In the genomic region with DNA sequence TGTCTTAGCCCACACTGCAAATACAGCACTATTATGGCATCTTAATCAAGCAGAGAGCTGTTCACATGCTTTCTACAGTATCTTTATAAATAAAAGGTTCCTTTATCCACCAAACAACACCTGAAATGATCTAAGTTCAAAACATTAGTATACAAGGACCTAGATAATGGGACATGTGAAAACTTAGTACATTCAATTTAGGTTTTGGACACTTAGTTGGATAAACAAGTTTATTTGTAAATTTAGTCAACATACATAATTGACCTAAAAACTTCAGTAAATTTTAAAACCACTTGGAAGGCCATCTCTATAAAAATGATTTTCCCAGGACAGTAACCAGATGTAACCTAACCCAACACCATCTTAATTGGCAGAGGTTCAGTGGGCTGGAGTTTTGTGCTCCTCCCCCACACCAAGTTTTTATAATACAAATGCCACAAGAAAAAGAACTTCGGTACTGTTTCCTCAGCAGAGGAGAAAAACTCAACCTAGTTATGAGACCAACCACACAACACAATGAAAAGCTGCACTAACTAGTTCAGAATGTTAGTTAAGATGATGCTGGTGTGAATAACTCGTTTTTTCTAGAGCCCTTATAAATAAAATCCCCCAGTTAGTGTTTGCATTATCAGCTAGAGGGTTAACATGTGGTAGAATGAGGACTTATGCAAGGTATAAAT, we compare ENCODE assay signal across 8 cellular contexts. TPM values are rescaled to one million over a fixed set of nuclear protein-coding genes. Genes with fewer than 3 reads are reported as not detected.
DNase-seq lines count a peak whose midpoint lies in the region; ATAC-seq and TF ChIP-seq lines count a peak whose summit lies in the region.

No MANE protein-coding gene starts in this region.

- H3K9ac ChIP-seq in subcutaneous abdominal adipose tissue (ENCODE audit: low read length in 5 of 5), result peak overlapping the region; percentile 62 to 98 (median 96)

- POLR2A ChIA-PET in activated CD4-positive, alpha-beta T cell treated with anti-CD3 and anti-CD28 coated beads for 36 hours (lab: Charles Lee), result interaction anchor here (0.6 to 5.8 kb wide), 12 partner anchors 8 to 323 kb away, joined by 3 to 79 read pairs (median 4); a partner anchor contains a TSS
- POLR2A ChIA-PET in activated naive CD8-positive, alpha-beta T cell treated with anti-CD3 and anti-CD28 coated beads, Interleukin-2, amount 10 ng/mL, durations not matched to agents 7 days and 5 days (lab: Charles Lee), result interaction anchor here (0.5 to 7.8 kb wide), 16 partner anchors 8 to 194 kb away, joined by 3 to 129 read pairs (median 9); a partner anchor contains a TSS

- peaks cover 29% of the 10 kb centered on the region for H3K4me1 Mint-ChIP-seq in activated CD4-positive, alpha-beta T cell treated with anti-CD3 and anti-CD28 coated beads for 36 hours
- H3K4me1 Mint-ChIP-seq in activated naive CD8-positive, alpha-beta T cell treated with anti-CD3 and anti-CD28 coated beads, Interleukin-2, amount 10 ng/mL, durations not matched to agents 7 days and 5 days, result peaks cover 31% of the 10 kb centered on the region

- peak overlapping the region; percentile 96 for H3K27ac ChIP-seq in subcutaneous abdominal adipose tissue (ENCODE audit: low read depth, low read length)

- peaks cover 4 to 31% (median 24%) of the 10 kb centered on the region in 5 donors for H3K4me1 ChIP-seq in subcutaneous abdominal adipose tissue (ENCODE audit: control insufficient read depth in 5 of 5, insufficient read depth in 5 of 5, low read length in 5 of 5)

- H3K27me3 ChIP-seq in kidney epithelial cell (ENCODE audit: control insufficient read depth, insufficient read depth, low read length), result no peaks in the 10 kb centered on the region
- H3K27me3 ChIP-seq in subcutaneous abdominal adipose tissue (ENCODE audit: control insufficient read depth in 5 of 5, insufficient read depth in 4 of 5, low read length in 5 of 5), result no peaks in the 10 kb centered on the region

- CTCF ChIA-PET in activated CD4-positive, alpha-beta T cell treated with anti-CD3 and anti-CD28 coated beads for 36 hours (lab: Charles Lee), result interaction anchor here (0.8 to 3.3 kb wide), 6 partner anchors 12 to 145 kb away, joined by 3 to 14 read pairs (median 4); a partner anchor contains a TSS

- DNase-seq in activated CD4-positive, alpha-beta T cell treated with anti-CD3 and anti-CD28 coated beads for 36 hours, result no peak
- DNase-seq in activated CD4-positive, alpha-beta T cell treated with anti-CD3 and anti-CD28 coated beads, Interleukin-2, amount 50 U/mL, for 4 hours, result no peak
- no peak for DNase-seq in activated naive CD8-positive, alpha-beta T cell treated with anti-CD3 and anti-CD28 coated beads, Interleukin-2, amount 10 ng/mL, durations not matched to agents 7 days and 5 days
- DNase-seq in kidney epithelial cell (ENCODE audit: low read depth) (no peak), NCI-H128 (lab: John Stamatoyannopoulos, UW; ENCODE audit: unreplicated experiment) (no peak), OCI-M2 (lab: John Stamatoyannopoulos, UW; ENCODE audit: unreplicated experiment) (no peak)

- peaks cover 1% of the 10 kb centered on the region for H3K27me3 Mint-ChIP-seq in activated CD4-positive, alpha-beta T cell treated with anti-CD3 and anti-CD28 coated beads for 36 hours
- no peaks in the 10 kb centered on the region for H3K27me3 Mint-ChIP-seq in activated naive CD8-positive, alpha-beta T cell treated with anti-CD3 and anti-CD28 coated beads, Interleukin-2, amount 10 ng/mL, durations not matched to agents 7 days and 5 days

- H3K36me3 ChIP-seq in kidney epithelial cell (ENCODE audit: control insufficient read depth, insufficient read depth, low read length) (peaks cover 4% of the 10 kb centered on the region), subcutaneous abdominal adipose tissue (ENCODE audit: control insufficient read depth in 5 of 5, insufficient read depth in 5 of 5, low read length in 5 of 5) (peaks cover 13 to 49% (median 41%) of the 10 kb centered on the region in 5 donors)

- intact Hi-C loops in activated CD4-positive, alpha-beta T cell treated with anti-CD3 and anti-CD28 coated beads for 36 hours (cut with DNase I, micrococcal nuclease), result loop anchor here (5.0 kb wide), 3 partner anchors 65 to 490 kb away; a partner anchor contains a TSS

- no peak for TF ChIP-seq CTCF in kidney epithelial cell (IDR thresholded peaks at IDR 0.05; ENCODE audit: insufficient read depth, low read length, poor library complexity, severe bottlenecking)

- peaks cover 45% of the 10 kb centered on the region for H3K36me3 Mint-ChIP-seq in activated CD4-positive, alpha-beta T cell treated with anti-CD3 and anti-CD28 coated beads for 36 hours (ENCODE audit: low read depth)
- peaks cover 35% of the 10 kb centered on the region for H3K36me3 Mint-ChIP-seq in activated naive CD8-positive, alpha-beta T cell treated with anti-CD3 and anti-CD28 coated beads, Interleukin-2, amount 10 ng/mL, durations not matched to agents 7 days and 5 days

- no peak for ATAC-seq in activated CD4-positive, alpha-beta T cell treated with anti-CD3 and anti-CD28 coated beads for 36 hours
- no peak for ATAC-seq in activated naive CD8-positive, alpha-beta T cell treated with anti-CD3 and anti-CD28 coated beads, Interleukin-2, amount 10 ng/mL, durations not matched to agents 7 days and 5 days (ENCODE audit: low read depth)
- no peak for ATAC-seq in GM19023 (IDR thresholded peaks at IDR 0.05; ENCODE audit: unreplicated experiment)

- H3K27ac Mint-ChIP-seq in activated CD4-positive, alpha-beta T cell treated with anti-CD3 and anti-CD28 coated beads for 36 hours, result peak overlapping the region; percentile 83
- H3K27ac Mint-ChIP-seq in activated naive CD8-positive, alpha-beta T cell treated with anti-CD3 and anti-CD28 coated beads, Interleukin-2, amount 10 ng/mL, durations not matched to agents 7 days and 5 days, result peak overlapping the region; percentile 65

- H3K4me3 ChIP-seq in kidney epithelial cell (ENCODE audit: low read depth, low read length) (peak overlapping the region; percentile 91), subcutaneous abdominal adipose tissue (ENCODE audit: low read depth in 1 of 5, low read length in 5 of 5) (peak overlapping the region; percentile 85 to 99 (median 97))

- no peaks in the 10 kb centered on the region for H3K9me3 Mint-ChIP-seq in activated CD4-positive, alpha-beta T cell treated with anti-CD3 and anti-CD28 coated beads for 36 hours (ENCODE audit: low read depth)
- H3K9me3 Mint-ChIP-seq in activated naive CD8-positive, alpha-beta T cell treated with anti-CD3 and anti-CD28 coated beads, Interleukin-2, amount 10 ng/mL, durations not matched to agents 7 days and 5 days, result no peaks in the 10 kb centered on the region

- H3K9me3 ChIP-seq in subcutaneous abdominal adipose tissue (ENCODE audit: control insufficient read depth in 5 of 5, low read length in 5 of 5), result no peaks in the 10 kb centered on the region

- H3K4me3 Mint-ChIP-seq in activated CD4-positive, alpha-beta T cell treated with anti-CD3 and anti-CD28 coated beads for 36 hours, result peak overlapping the region; percentile 98
- peak overlapping the region; percentile 99 for H3K4me3 Mint-ChIP-seq in activated naive CD8-positive, alpha-beta T cell treated with anti-CD3 and anti-CD28 coated beads, Interleukin-2, amount 10 ng/mL, durations not matched to agents 7 days and 5 days

RNA-seq across cellular contexts. Expression of a gene that starts 7.2 kb away (rescaled TPM):
- 10 to 100 TPM; 24.5 to 33.7 TPM for total RNA-seq in activated CD4-positive, alpha-beta T cell treated with anti-CD3 and anti-CD28 coated beads for 36 hours
- 10 to 100 TPM; 37.4 to 39.8 TPM for total RNA-seq in activated naive CD8-positive, alpha-beta T cell treated with anti-CD3 and anti-CD28 coated beads, Interleukin-2, amount 10 ng/mL, durations not matched to agents 7 days and 5 days
- 18.6 and 23.7 TPM in 2 replicates for total RNA-seq in kidney epithelial cell

RNA-seq across cellular contexts. Expression of a gene that starts 12.4 kb away (rescaled TPM):
- total RNA-seq in activated CD4-positive, alpha-beta T cell treated with anti-CD3 and anti-CD28 coated beads for 36 hours, result 10 to 100 TPM; 50.3 to 63.2 TPM
- total RNA-seq in activated naive CD8-positive, alpha-beta T cell treated with anti-CD3 and anti-CD28 coated beads, Interleukin-2, amount 10 ng/mL, durations not matched to agents 7 days and 5 days, result 10 to 100 TPM; 50.4 to 53.0 TPM
- total RNA-seq in kidney epithelial cell, result 18.7 and 21.2 TPM in 2 replicates

RNA-seq across cellular contexts. Expression of a gene that starts 56.1 kb away (rescaled TPM):
- 1 to 10 TPM in 1 of 2 experiments, under 1 TPM in 1; 0.62 to 1.5 TPM for total RNA-seq in activated CD4-positive, alpha-beta T cell treated with anti-CD3 and anti-CD28 coated beads for 36 hours
- 1 to 10 TPM; 1.0 to 1.4 TPM for total RNA-seq in activated naive CD8-positive, alpha-beta T cell treated with anti-CD3 and anti-CD28 coated beads, Interleukin-2, amount 10 ng/mL, durations not matched to agents 7 days and 5 days
- total RNA-seq in kidney epithelial cell, result 17.8 and 27.9 TPM in 2 replicates
